In the genomic region with DNA sequence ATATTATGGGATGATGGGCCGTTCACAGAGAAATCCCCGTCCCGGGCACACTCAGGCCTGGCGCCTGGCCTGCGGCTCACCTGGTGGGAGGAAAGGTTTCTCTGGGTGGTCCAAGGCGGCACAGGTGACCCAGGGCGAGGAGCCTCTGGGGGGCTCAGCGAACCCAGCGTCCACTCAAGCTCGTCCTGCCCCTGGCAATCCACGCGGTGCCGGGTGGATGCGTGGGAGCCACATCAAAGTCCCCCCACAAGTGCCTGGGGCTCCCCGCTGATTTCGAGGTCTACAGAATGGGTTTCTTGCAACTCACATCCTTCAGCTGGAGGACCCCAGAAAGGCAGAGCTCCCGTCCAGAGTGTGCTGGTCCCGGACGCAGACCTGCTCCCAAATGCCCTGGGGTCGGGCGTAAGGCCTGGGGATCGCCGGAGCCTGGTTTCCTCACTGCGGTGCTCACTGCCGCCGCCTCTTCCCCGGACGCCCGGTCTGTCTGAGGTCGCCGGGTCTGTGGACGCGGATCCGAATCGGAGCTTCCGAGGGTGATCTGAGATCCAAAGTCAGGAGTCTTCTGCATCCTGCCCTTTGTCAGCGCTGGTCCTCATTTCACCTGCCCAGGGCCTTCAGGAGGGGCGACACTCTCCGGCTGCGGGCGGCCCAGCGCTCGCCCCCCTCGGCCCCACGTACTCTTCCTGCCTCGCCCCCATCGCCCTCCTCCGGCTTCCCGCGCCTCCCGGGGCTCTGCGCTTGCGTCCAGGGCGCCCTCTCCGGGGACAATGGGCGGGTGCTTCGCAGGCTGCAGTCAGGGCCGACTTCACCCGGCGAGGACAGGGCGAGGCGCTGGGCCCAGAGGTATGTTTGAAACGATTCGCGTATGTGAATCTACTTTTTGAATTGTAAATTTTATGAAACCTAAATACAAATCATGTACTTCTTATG, we compare ENCODE assay signal across 8 cellular contexts. TPM values are rescaled to one million over a fixed set of nuclear protein-coding genes. Genes with fewer than 3 reads are reported as not detected.
DNase-seq lines count a peak whose midpoint lies in the region; ATAC-seq, FAIRE-seq and TF ChIP-seq lines count a peak whose summit lies in the region.

No MANE protein-coding gene starts in this region.

- peak; percentile 81 for DNase-seq in GM03348 (ENCODE audit: low spot score)
- no peak for DNase-seq in HFFc6
- DNase-seq in T-helper 17 cell: peak; percentile 24 to 39 (median 28)
- peak; percentile 10 for DNase-seq in astrocyte (ENCODE audit: low read depth)
- peak; percentile 70 to 75 (median 71) for DNase-seq in immature natural killer cell
- peak; percentile 80 for DNase-seq in stimulated activated CD4-positive, alpha-beta T cell treated with anti-CD3 and anti-CD28 coated beads, Interleukin-15, amount 100 ng/mL, for 24 hours
- no peak for DNase-seq in NCI-H748 treated with DMSO at 0.1 percent for 48 hours (lab: John Stamatoyannopoulos, UW)
- no peak for DNase-seq in BE2C

- ATAC-seq in T-helper 17 cell: peak; percentile 90

- H3K4me3 Mint-ChIP-seq in HFFc6 (peak overlapping the region; percentile 61; the same call in 1 of the 2 replicates), T-helper 17 cell (peak overlapping the region; percentile 66), astrocyte (ENCODE audit: unreplicated experiment) (no peak overlapping the region), immature natural killer cell (peak overlapping the region; percentile 68 to 83 (median 79))

- H3K4me2 ChIP-seq in astrocyte (ENCODE audit: low read length): peak overlapping the region; percentile 70

- H3K36me3 Mint-ChIP-seq in HFFc6 (ENCODE audit: low read depth): no peaks in the 10 kb centered on the region
- H3K36me3 Mint-ChIP-seq in T-helper 17 cell (ENCODE audit: low read depth): no peaks in the 10 kb centered on the region
- no peaks in the 10 kb centered on the region for H3K36me3 Mint-ChIP-seq in astrocyte (ENCODE audit: low read depth, unreplicated experiment)
- no peaks in the 10 kb centered on the region for H3K36me3 Mint-ChIP-seq in immature natural killer cell

- no peaks in the 10 kb centered on the region; the same call in 1 of the 2 replicates for H3K27me3 Mint-ChIP-seq in HFFc6 (ENCODE audit: insufficient read depth)
- H3K27me3 Mint-ChIP-seq in T-helper 17 cell: no peaks in the 10 kb centered on the region
- H3K27me3 Mint-ChIP-seq in astrocyte (ENCODE audit: low read depth, unreplicated experiment): peaks cover 2% of the 10 kb centered on the region
- peaks cover 0 to 2% (median 0%) of the 10 kb centered on the region in 3 donors for H3K27me3 Mint-ChIP-seq in immature natural killer cell (ENCODE audit: low read depth in 3 of 3)

- H3K4me1 ChIP-seq in astrocyte (ENCODE audit: insufficient read depth, low read length) (no peaks in the 10 kb centered on the region), BE2C (no peaks in the 10 kb centered on the region)

- H4K20me1 ChIP-seq in astrocyte (ENCODE audit: insufficient read depth, low read length): no peaks in the 10 kb centered on the region

- H3K9ac ChIP-seq in astrocyte (ENCODE audit: low read length): no peak overlapping the region

- H3K4me1 Mint-ChIP-seq in HFFc6 (ENCODE audit: low read depth) (no peaks in the 10 kb centered on the region), T-helper 17 cell (peaks cover 6% of the 10 kb centered on the region), astrocyte (ENCODE audit: low read depth, unreplicated experiment) (no peaks in the 10 kb centered on the region), immature natural killer cell (peaks cover 16 to 46% of the 10 kb centered on the region in 2 donors)

- H3K9me3 ChIP-seq in T-helper 17 cell (ENCODE audit: control insufficient read depth, low read length, poor library complexity, severe bottlenecking) (no peaks in the 10 kb centered on the region), astrocyte (ENCODE audit: insufficient read depth, low read depth, low read length) (peaks cover 9% of the 10 kb centered on the region), BE2C (no peaks in the 10 kb centered on the region)

- H3K27ac Mint-ChIP-seq in HFFc6 (no peak overlapping the region), T-helper 17 cell (no peak overlapping the region), astrocyte (ENCODE audit: unreplicated experiment) (no peak overlapping the region), immature natural killer cell (peak overlapping the region in 2 of 6 donors; percentile 5 to 17)

- no peaks in the 10 kb centered on the region for H3K27me3 ChIP-seq in astrocyte (ENCODE audit: insufficient read depth, low read length)
- H3K27me3 ChIP-seq in BE2C: no peaks in the 10 kb centered on the region

- peak overlapping the region; percentile 81 for H2AFZ ChIP-seq in astrocyte (ENCODE audit: low read depth, low read length)

- H3K4me3 ChIP-seq in astrocyte (ENCODE audit: insufficient read depth, low read depth, low read length): peak overlapping the region; percentile 28
- H3K4me3 ChIP-seq in BE2C (ENCODE audit: low read depth, low read length): no peak overlapping the region

- TF ChIP-seq CTCF in HFFc6 (IDR thresholded peaks at IDR 0.05): peak; percentile 23; the same call in 1 of the 2 replicates
- TF ChIP-seq CTCF in astrocyte (IDR thresholded peaks at IDR 0.05; ENCODE audit: insufficient read depth, low read depth, low read length): no peak
- TF ChIP-seq CTCF in BE2C (IDR thresholded peaks at IDR 0.05; ENCODE audit: low read depth, low read length): no peak

- no peaks in the 10 kb centered on the region for H3K79me2 ChIP-seq in astrocyte (ENCODE audit: insufficient read depth, low read length)

- H3K36me3 ChIP-seq in astrocyte (ENCODE audit: insufficient read depth, low read length): no peaks in the 10 kb centered on the region
- no peaks in the 10 kb centered on the region for H3K36me3 ChIP-seq in BE2C

- no peak overlapping the region for H3K27ac ChIP-seq in astrocyte (ENCODE audit: low read depth, low read length)

- H3K9me3 Mint-ChIP-seq in HFFc6 (no peaks in the 10 kb centered on the region), astrocyte (ENCODE audit: unreplicated experiment) (no peaks in the 10 kb centered on the region), immature natural killer cell (no peaks in the 10 kb centered on the region)

- no peak for FAIRE-seq in astrocyte (lab: Jason Lieb, UNC)

RNA-seq across cellular contexts. Expression of gene RUFY1, which starts 20.0 kb away (rescaled TPM):
- 10 to 100 TPM; 34.3 to 37.2 (median 36.0) TPM for total RNA-seq in HFFc6 (2021; fragmentation: NEBNext Ultra II Directional; extraction: Animal tissue kit (Norgen Biotek cat#: 25700))
- total RNA-seq in T-helper 17 cell (100 to 1,000 TPM in 1 of 2 donors, 10 to 100 TPM in 1; 45.5 to 122 TPM), astrocyte (26.3 and 34.1 TPM in 2 replicates)
- polyA plus RNA-seq in immature natural killer cell: 10 to 100 TPM; 20.0 to 37.4 (median 25.9) TPM
- polyA plus RNA-seq in BE2C (2012; ENCODE audit: insufficient read depth, insufficient read length, low read depth): 38.8 TPM

Comparison
In these comparisons a context has a peak if more than half of its experiments do, and no peak if none do; other contexts are left out.
1. DNase-seq: peak in GM03348 (single experiment), T-helper 17 cell (3 of 3), astrocyte (single experiment), immature natural killer cell (3 of 3) and stimulated activated CD4-positive, alpha-beta T cell treated with anti-CD3 and anti-CD28 coated beads, Interleukin-15, amount 100 ng/mL, for 24 hours (single experiment); none in HFFc6 (single experiment), NCI-H748 treated with DMSO at 0.1 percent for 48 hours (single experiment) and BE2C (single experiment).